Comparison of ENCODE assay signal across 8 cellular contexts in the genomic region with DNA sequence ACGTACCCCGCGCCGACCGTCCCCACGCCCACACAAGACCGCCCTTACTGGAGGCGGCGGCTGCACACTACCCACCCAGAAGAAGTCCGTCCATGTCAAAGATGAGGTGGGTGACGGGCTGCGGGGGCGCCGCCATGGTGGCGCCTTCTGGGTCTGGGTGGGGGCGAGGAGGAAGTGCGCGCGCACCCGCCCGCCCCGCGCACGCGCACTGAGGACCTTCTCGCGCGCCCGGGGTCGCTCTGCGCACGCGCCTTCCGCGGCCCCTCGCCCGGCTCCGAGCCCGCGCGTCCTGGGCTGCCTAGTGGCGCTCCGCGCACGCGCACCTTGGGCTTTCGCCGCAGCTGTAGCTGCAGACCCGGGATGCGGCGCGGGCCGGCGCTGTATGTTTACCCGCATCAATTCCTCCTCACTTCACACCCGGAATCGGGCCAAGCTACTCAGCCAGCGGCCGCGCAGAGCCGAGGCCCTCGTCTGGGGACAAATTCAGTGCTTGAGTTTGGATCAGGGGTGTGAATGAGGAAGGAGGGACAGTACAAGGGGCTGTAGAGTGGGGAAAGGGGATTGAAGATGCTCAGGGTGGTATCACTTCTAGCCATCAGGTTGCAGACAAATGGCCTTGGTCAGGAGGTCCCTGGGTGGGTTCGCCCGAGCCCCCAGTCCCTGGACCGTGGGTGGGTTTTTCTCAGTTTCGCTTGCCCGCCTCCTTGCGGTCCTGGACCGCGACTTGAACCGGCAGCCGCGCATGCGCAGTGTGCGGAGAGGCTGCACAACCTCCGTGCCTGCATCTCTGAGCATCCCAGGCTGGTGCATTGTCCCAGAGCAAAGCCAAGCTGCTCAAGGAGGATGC. TPM values are rescaled to one million over a fixed set of nuclear protein-coding genes. Genes with fewer than 3 reads are reported as not detected.
A peak's percentile ranks its signal among the peaks of the same experiment; 100 is the strongest.
DNase-seq lines count a peak whose midpoint lies in the region; ATAC-seq and TF ChIP-seq lines count a peak whose summit lies in the region.

A gene (minus strand): TSS at position 176 of the 847 bp plus-strand sequence. CDS start 40 bp downstream, at position 136.

- H3K4me1 Mint-ChIP-seq in HFFc6 (ENCODE audit: low read depth) = peaks cover 33% of the 10 kb centered on the region
- peaks cover 25% of the 10 kb centered on the region for H3K4me1 Mint-ChIP-seq in activated naive CD4-positive, alpha-beta T cell treated with anti-CD3 and anti-CD28 coated beads, Interleukin-2, amount 50 U/mL, for 24 hours
- H3K4me1 Mint-ChIP-seq in osteocyte (ENCODE audit: unreplicated experiment) = peaks cover 9% of the 10 kb centered on the region

- ATAC-seq in SK-N-SH treated with all-trans-retinoic acid at 6 μM for 48 hours = peak; percentile 96

- no peaks in the 10 kb centered on the region for H3K4me1 ChIP-seq in testis

- no peaks in the 10 kb centered on the region for H3K27me3 Mint-ChIP-seq in HFFc6 (ENCODE audit: insufficient read depth)
- no peaks in the 10 kb centered on the region for H3K27me3 Mint-ChIP-seq in activated naive CD4-positive, alpha-beta T cell treated with anti-CD3 and anti-CD28 coated beads, Interleukin-2, amount 50 U/mL, for 24 hours
- no peaks in the 10 kb centered on the region for H3K27me3 Mint-ChIP-seq in osteocyte (ENCODE audit: unreplicated experiment)

- H3K4me3 ChIP-seq in NB4 (ENCODE audit: low read depth, low read length) = peak within 1 kb of the TSS; percentile 87
- peak within 1 kb of the TSS; percentile 60 to 74 for H3K4me3 ChIP-seq in testis

- H3K27ac ChIP-seq in testis = peak within 1 kb of the TSS; percentile 63 to 83

- TF ChIP-seq POLR2A in NB4 (IDR thresholded peaks at IDR 0.05; ENCODE audit: extremely low read depth, insufficient read length) = peak; percentile 67
- no peak for TF ChIP-seq POLR2A in testis (IDR thresholded peaks at IDR 0.05)

- DNase-seq in GM10266 (ENCODE audit: extremely low spot score) (peak; percentile 91), HFFc6 (peak; percentile 58), NB4 (ENCODE audit: low read depth) (peak; percentile 80), glomerular visceral epithelial cell (ENCODE audit: extremely low spot score) (peak; percentile 84), osteocyte (ENCODE audit: extremely low spot score, unreplicated experiment) (peak; percentile 99), testis (peak; percentile 86)

- peak within 1 kb of the TSS; percentile 88 for H3K4me3 Mint-ChIP-seq in HFFc6
- peak within 1 kb of the TSS; percentile 84 for H3K4me3 Mint-ChIP-seq in activated naive CD4-positive, alpha-beta T cell treated with anti-CD3 and anti-CD28 coated beads, Interleukin-2, amount 50 U/mL, for 24 hours
- H3K4me3 Mint-ChIP-seq in osteocyte (ENCODE audit: unreplicated experiment) = peak within 1 kb of the TSS; percentile 89

- TF ChIP-seq CTCF in GM10266 (IDR thresholded peaks at IDR 0.05; ENCODE audit: control insufficient read depth, insufficient read depth, low read depth, missing control alignments) = no peak
- peak; percentile 32 for TF ChIP-seq CTCF in HFFc6 (IDR thresholded peaks at IDR 0.05)
- no peak for TF ChIP-seq CTCF in NB4 (IDR thresholded peaks at IDR 0.05; ENCODE audit: low read depth, low read length)
- peak; percentile 39 for TF ChIP-seq CTCF in osteocyte (IDR thresholded peaks at IDR 0.05)
- TF ChIP-seq CTCF in testis (IDR thresholded peaks at IDR 0.05) = peak in 1 of 3 experiments; percentile 11

- H3K27ac Mint-ChIP-seq in HFFc6 (peak within 1 kb of the TSS; percentile 89), osteocyte (ENCODE audit: unreplicated experiment) (peak within 1 kb of the TSS; percentile 74)
- peak within 1 kb of the TSS; percentile 82 for H3K27ac Mint-ChIP-seq in activated naive CD4-positive, alpha-beta T cell treated with anti-CD3 and anti-CD28 coated beads, Interleukin-2, amount 50 U/mL, for 24 hours

- H3K36me3 Mint-ChIP-seq in HFFc6 (ENCODE audit: low read depth) (no peaks in the 10 kb centered on the region), osteocyte (ENCODE audit: unreplicated experiment) (no peaks in the 10 kb centered on the region)
- no peaks in the 10 kb centered on the region for H3K36me3 Mint-ChIP-seq in activated naive CD4-positive, alpha-beta T cell treated with anti-CD3 and anti-CD28 coated beads, Interleukin-2, amount 50 U/mL, for 24 hours

- H3K9me3 Mint-ChIP-seq in HFFc6 (no peaks in the 10 kb centered on the region), osteocyte (ENCODE audit: unreplicated experiment) (no peaks in the 10 kb centered on the region)
- no peaks in the 10 kb centered on the region for H3K9me3 Mint-ChIP-seq in activated naive CD4-positive, alpha-beta T cell treated with anti-CD3 and anti-CD28 coated beads, Interleukin-2, amount 50 U/mL, for 24 hours

- intact Hi-C loops in testis (cut with DNase I; ENCODE audit: low total_unique reads) = no loop called here

- no peaks in the 10 kb centered on the region for H3K27me3 ChIP-seq in testis

- no peaks in the 10 kb centered on the region for H3K9me3 ChIP-seq in testis

- H3K36me3 ChIP-seq in testis (ENCODE audit: low read depth, missing control alignments) = no peaks in the 10 kb centered on the region

- 2% methylated on average over 24 of the region's 76 CpGs; no CpG with 5 or more reads in 1 of the 2 donors for WGBS in testis, 2 donors

TF ChIP-seq in SK-N-SH treated with all-trans-retinoic acid at 6 μM for 48 hours, 23 proteins besides CTCF, POLR2A, EP300 and RAD21:
- TF ChIP-seq RARB (CRISPR knock-in tag; IDR thresholded peaks at IDR 0.05) = no peak
- TF ChIP-seq, protein P1, sequence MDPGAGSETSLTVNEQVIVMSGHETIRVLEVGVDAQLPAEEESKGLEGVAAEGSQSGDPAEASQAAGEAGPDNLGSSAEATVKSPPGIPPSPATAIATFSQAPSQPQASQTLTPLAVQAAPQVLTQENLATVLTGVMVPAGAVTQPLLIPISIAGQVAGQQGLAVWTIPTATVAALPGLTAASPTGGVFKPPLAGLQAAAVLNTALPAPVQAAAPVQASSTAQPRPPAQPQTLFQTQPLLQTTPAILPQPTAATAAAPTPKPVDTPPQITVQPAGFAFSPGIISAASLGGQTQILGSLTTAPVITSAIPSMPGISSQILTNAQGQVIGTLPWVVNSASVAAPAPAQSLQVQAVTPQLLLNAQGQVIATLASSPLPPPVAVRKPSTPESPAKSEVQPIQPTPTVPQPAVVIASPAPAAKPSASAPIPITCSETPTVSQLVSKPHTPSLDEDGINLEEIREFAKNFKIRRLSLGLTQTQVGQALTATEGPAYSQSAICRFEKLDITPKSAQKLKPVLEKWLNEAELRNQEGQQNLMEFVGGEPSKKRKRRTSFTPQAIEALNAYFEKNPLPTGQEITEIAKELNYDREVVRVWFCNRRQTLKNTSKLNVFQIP (CRISPR knock-in tag; IDR thresholded peaks at IDR 0.05; ENCODE audit: borderline replicate concordance, low read depth) = no peak
- TF ChIP-seq, protein P2, sequence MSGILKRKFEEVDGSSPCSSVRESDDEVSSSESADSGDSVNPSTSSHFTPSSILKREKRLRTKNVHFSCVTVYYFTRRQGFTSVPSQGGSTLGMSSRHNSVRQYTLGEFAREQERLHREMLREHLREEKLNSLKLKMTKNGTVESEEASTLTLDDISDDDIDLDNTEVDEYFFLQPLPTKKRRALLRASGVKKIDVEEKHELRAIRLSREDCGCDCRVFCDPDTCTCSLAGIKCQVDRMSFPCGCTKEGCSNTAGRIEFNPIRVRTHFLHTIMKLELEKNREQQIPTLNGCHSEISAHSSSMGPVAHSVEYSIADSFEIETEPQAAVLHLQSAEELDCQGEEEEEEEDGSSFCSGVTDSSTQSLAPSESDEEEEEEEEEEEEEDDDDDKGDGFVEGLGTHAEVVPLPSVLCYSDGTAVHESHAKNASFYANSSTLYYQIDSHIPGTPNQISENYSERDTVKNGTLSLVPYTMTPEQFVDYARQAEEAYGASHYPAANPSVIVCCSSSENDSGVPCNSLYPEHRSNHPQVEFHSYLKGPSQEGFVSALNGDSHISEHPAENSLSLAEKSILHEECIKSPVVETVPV (CRISPR knock-in tag; IDR thresholded peaks at IDR 0.05) = no peak
- TF ChIP-seq, protein P3, sequence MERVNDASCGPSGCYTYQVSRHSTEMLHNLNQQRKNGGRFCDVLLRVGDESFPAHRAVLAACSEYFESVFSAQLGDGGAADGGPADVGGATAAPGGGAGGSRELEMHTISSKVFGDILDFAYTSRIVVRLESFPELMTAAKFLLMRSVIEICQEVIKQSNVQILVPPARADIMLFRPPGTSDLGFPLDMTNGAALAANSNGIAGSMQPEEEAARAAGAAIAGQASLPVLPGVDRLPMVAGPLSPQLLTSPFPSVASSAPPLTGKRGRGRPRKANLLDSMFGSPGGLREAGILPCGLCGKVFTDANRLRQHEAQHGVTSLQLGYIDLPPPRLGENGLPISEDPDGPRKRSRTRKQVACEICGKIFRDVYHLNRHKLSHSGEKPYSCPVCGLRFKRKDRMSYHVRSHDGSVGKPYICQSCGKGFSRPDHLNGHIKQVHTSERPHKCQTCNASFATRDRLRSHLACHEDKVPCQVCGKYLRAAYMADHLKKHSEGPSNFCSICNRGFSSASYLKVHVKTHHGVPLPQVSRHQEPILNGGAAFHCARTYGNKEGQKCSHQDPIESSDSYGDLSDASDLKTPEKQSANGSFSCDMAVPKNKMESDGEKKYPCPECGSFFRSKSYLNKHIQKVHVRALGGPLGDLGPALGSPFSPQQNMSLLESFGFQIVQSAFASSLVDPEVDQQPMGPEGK (CRISPR knock-in tag; IDR thresholded peaks at IDR 0.05; ENCODE audit: borderline replicate concordance) = 0 out of 2 replicates have a peak, but pooled peaks have one; percentile 39
- TF ChIP-seq, protein P4, sequence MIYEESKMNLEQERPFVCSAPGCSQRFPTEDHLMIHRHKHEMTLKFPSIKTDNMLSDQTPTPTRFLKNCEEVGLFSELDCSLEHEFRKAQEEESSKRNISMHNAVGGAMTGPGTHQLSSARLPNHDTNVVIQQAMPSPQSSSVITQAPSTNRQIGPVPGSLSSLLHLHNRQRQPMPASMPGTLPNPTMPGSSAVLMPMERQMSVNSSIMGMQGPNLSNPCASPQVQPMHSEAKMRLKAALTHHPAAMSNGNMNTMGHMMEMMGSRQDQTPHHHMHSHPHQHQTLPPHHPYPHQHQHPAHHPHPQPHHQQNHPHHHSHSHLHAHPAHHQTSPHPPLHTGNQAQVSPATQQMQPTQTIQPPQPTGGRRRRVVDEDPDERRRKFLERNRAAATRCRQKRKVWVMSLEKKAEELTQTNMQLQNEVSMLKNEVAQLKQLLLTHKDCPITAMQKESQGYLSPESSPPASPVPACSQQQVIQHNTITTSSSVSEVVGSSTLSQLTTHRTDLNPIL (CRISPR knock-in tag; IDR thresholded peaks at IDR 0.05; ENCODE audit: low read depth) = no peak
- TF ChIP-seq PPARA (CRISPR knock-in tag; IDR thresholded peaks at IDR 0.05; ENCODE audit: borderline replicate concordance) = no peak

RNA-seq across cellular contexts. Expression of the gene that starts here (rescaled TPM):
- total RNA-seq in HFFc6 (2021; fragmentation: NEBNext Ultra II Directional; extraction: Animal tissue kit (Norgen Biotek cat#: 25700)) = 10 to 100 TPM; 23.6 to 30.9 (median 25.9) TPM
- total RNA-seq in osteocyte = 18.4 and 21.9 TPM in 2 replicates
- total RNA-seq in testis = 10 to 100 TPM; 10.2 to 15.5 TPM
- 8.8 TPM for polyA plus RNA-seq in testis (ENCODE audit: insufficient read depth, low read depth, low replicate concordance)

Comparison
In these comparisons a context has a peak if more than half of its experiments do, and no peak if none do; other contexts are left out.
1. Peak in every context shown above with its lines: DNase-seq, ATAC-seq, H3K4me3 ChIP-seq and H3K27ac ChIP-seq.
2. CTCF ChIP-seq: peak in HFFc6 (single experiment) and osteocyte (single experiment); none in GM10266 (single experiment) and NB4 (single experiment).